18 cellular contexts compared by ENCODE assay signal in genomic region chr5:39665328-39665727, GRCh38.
"Had no signal": no experiment of that assay in that cellular context is flagged by ENCODE, and none has a peak within 500 bp of the region (broad histone marks: within the 10 kb centered on the region; RNA-seq: fewer than 3 reads in every experiment).

No MANE protein-coding gene starts in this region.

- H3K4me2 ChIP-seq: hepatocyte had no signal

- H3K27ac Mint-ChIP-seq: naive B cell had no signal

- H3K4me1 Mint-ChIP-seq: naive B cell had no signal

- H3K36me3 Mint-ChIP-seq: naive B cell had no signal

- H2AFZ ChIP-seq: hepatocyte had no signal

- H3K4me3 Mint-ChIP-seq: naive B cell had no signal

- H3K79me2 ChIP-seq: hepatocyte had no signal

- H3K4me1 ChIP-seq: left lung, right atrium auricular region, sigmoid colon, thyroid gland, upper lobe of right lung, vagina had no signal

- H3K9me3 ChIP-seq: ovary, right atrium auricular region, sigmoid colon, thyroid gland, upper lobe of right lung, vagina had no signal

- H3K4me3 ChIP-seq: coronary artery, hepatocyte, left lung, lung, ovary, right atrium auricular region, sigmoid colon, skin epidermis, thyroid gland, upper lobe of right lung, vagina had no signal

- H3K36me3 ChIP-seq: left lung, ovary, right atrium auricular region, sigmoid colon, thyroid gland, upper lobe of right lung, vagina had no signal

- ATAC-seq: left lung, upper lobe of right lung had no signal

- DNase-seq: effector CD8-positive, alpha-beta T cell; foreskin melanocyte; head of caudate nucleus; mesendoderm; naive B cell; ovary; sigmoid colon; stimulated activated CD4-positive, alpha-beta T cell treated with anti-CD3 and anti-CD28 coated beads, Interleukin-12 subunit alpha, Interleukin-12 subunit beta, amount 100 ng/mL, for 4 hours; stimulated activated naive CD4-positive, alpha-beta T cell treated with Interleukin-2 at 50 U/mL for 16 hours; thyroid gland; upper lobe of right lung had no signal

- H3K27me3 ChIP-seq: hepatocyte, left lung, ovary, right atrium auricular region, sigmoid colon, thyroid gland, upper lobe of right lung, vagina had no signal

- H3K27ac ChIP-seq: coronary artery, hepatocyte, left lung, ovary, right atrium auricular region, sigmoid colon, skin epidermis, thyroid gland, upper lobe of right lung, vagina had no signal
